Comparison of ENCODE assay signal across 1 cellular context in genomic region chr6:89828988-89829590, GRCh38.
A peak's percentile ranks its signal among the peaks of the same experiment; 100 is the strongest.
TF ChIP-seq lines count a peak whose summit lies in the region.

No MANE protein-coding gene starts in this region.

TF ChIP-seq in GM12878, 131 proteins besides CTCF, POLR2A, EP300 and RAD21 (continued from another document):
- TF ChIP-seq E2F8 (IDR thresholded peaks at IDR 0.05; ENCODE audit: low read depth, partially characterized antibody) (no peak), PML (IDR thresholded peaks at IDR 0.05; ENCODE audit: low read length) (peak; percentile 42), ZBED1 (IDR thresholded peaks at IDR 0.05; ENCODE audit: borderline replicate concordance) (no peak), JUND (IDR thresholded peaks at IDR 0.05; ENCODE audit: low read depth, low read length) (no peak), NBN (IDR thresholded peaks at IDR 0.05) (peak; percentile 64; the same call in 1 of the 2 replicates), LARP7 (IDR thresholded peaks at IDR 0.05) (no peak), BACH1 (IDR thresholded peaks at IDR 0.05; ENCODE audit: borderline replicate concordance) (0 out of 2 replicates have a peak, but pooled peaks have one; percentile 22), HDGF (IDR thresholded peaks at IDR 0.05) (no peak), NKRF (conservative IDR thresholded peaks at IDR 0.05) (0 out of 2 replicates have a peak, but pooled peaks have one; percentile 45), MLLT1 (IDR thresholded peaks at IDR 0.05) (0 out of 2 replicates have a peak, but pooled peaks have one; percentile 36), IRF4 (IDR thresholded peaks at IDR 0.05; ENCODE audit: low read depth, low read length) (no peak), RAD51 (IDR thresholded peaks at IDR 0.05) (no peak), RELB (IDR thresholded peaks at IDR 0.05; ENCODE audit: low read depth) (no peak), SKIL (IDR thresholded peaks at IDR 0.05; ENCODE audit: low read depth, poor library complexity, severe bottlenecking) (peak; percentile 49), PAX5 (IDR thresholded peaks at IDR 0.05; ENCODE audit: borderline replicate concordance, low read depth, low read length) (no peak), POLR2AphosphoS2 (IDR thresholded peaks at IDR 0.05; ENCODE audit: low read depth, low read length) (0 out of 2 replicates have a peak, but pooled peaks have one; percentile 18), MXI1 (IDR thresholded peaks at IDR 0.05; ENCODE audit: low read depth, low read length) (peak; percentile 75)
- TF ChIP-seq, protein P1, sequence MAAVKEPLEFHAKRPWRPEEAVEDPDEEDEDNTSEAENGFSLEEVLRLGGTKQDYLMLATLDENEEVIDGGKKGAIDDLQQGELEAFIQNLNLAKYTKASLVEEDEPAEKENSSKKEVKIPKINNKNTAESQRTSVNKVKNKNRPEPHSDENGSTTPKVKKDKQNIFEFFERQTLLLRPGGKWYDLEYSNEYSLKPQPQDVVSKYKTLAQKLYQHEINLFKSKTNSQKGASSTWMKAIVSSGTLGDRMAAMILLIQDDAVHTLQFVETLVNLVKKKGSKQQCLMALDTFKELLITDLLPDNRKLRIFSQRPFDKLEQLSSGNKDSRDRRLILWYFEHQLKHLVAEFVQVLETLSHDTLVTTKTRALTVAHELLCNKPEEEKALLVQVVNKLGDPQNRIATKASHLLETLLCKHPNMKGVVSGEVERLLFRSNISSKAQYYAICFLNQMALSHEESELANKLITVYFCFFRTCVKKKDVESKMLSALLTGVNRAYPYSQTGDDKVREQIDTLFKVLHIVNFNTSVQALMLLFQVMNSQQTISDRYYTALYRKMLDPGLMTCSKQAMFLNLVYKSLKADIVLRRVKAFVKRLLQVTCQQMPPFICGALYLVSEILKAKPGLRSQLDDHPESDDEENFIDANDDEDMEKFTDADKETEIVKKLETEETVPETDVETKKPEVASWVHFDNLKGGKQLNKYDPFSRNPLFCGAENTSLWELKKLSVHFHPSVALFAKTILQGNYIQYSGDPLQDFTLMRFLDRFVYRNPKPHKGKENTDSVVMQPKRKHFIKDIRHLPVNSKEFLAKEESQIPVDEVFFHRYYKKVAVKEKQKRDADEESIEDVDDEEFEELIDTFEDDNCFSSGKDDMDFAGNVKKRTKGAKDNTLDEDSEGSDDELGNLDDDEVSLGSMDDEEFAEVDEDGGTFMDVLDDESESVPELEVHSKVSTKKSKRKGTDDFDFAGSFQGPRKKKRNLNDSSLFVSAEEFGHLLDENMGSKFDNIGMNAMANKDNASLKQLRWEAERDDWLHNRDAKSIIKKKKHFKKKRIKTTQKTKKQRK (IDR thresholded peaks at IDR 0.05; ENCODE audit: low read depth, low read length) = no peak
- TF ChIP-seq, protein P2, sequence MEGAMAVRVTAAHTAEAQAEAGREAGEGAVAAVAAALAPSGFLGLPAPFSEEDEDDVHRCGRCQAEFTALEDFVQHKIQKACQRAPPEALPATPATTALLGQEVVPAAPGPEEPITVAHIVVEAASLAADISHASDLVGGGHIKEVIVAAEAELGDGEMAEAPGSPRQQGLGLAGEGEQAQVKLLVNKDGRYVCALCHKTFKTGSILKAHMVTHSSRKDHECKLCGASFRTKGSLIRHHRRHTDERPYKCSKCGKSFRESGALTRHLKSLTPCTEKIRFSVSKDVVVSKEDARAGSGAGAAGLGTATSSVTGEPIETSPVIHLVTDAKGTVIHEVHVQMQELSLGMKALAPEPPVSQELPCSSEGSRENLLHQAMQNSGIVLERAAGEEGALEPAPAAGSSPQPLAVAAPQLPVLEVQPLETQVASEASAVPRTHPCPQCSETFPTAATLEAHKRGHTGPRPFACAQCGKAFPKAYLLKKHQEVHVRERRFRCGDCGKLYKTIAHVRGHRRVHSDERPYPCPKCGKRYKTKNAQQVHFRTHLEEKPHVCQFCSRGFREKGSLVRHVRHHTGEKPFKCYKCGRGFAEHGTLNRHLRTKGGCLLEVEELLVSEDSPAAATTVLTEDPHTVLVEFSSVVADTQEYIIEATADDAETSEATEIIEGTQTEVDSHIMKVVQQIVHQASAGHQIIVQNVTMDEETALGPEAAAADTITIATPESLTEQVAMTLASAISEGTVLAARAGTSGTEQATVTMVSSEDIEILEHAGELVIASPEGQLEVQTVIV (IDR thresholded peaks at IDR 0.05; ENCODE audit: borderline replicate concordance, partially characterized antibody) = no peak
